32 cellular contexts compared by ENCODE assay signal in genomic region chr4:13454786-13455185, GRCh38.
"Had no signal": no experiment of that assay in that cellular context is flagged by ENCODE, and none has a peak within 500 bp of the region (broad histone marks: within the 10 kb centered on the region; RNA-seq: fewer than 3 reads in every experiment).

No MANE protein-coding gene starts in this region.

- H3K36me3 ChIP-seq: adrenal gland, brain microvascular endothelial cell, breast epithelium had no signal

- DNase-seq: activated B cell treated with CpG ODN at 0.5 μM for 24 hours; activated CD4-positive, alpha-beta memory T cell treated with anti-CD3 and anti-CD28 coated beads for 36 hours; activated CD4-positive, alpha-beta T cell treated with anti-CD3 and anti-CD28 coated beads for 4 hours; activated CD4-positive, alpha-beta T cell treated with anti-CD3 and anti-CD28 coated beads, Interleukin-2, amount 10 ng/mL, durations not matched to agents 24 days and 14 days; activated CD4-positive, alpha-beta T cell treated with anti-CD3 and anti-CD28 coated beads, Interleukin-2, amount 50 U/mL, for 1 hour; activated CD4-positive, alpha-beta T cell treated with anti-CD3 and anti-CD28 coated beads, Interleukin-2, amount 50 U/mL, for 4 hours; activated CD4-positive, CD25-positive, alpha-beta regulatory T cell treated with anti-CD3 and anti-CD28 coated beads, Interleukin-2, amount 50 U/mL, for 72 hours; activated CD8-positive, alpha-beta memory T cell treated with anti-CD3 and anti-CD28 coated beads, Interleukin-2, amount 50 U/mL, for 4 hours; activated CD8-positive, alpha-beta T cell treated with anti-CD3 and anti-CD28 coated beads for 36 hours; activated effector memory CD4-positive, alpha-beta T cell treated with anti-CD3 and anti-CD28 coated beads, Interleukin-2, amount 50 U/mL, for 16 hours; activated gamma-delta T cell treated with Interleukin-2 at 50 U/mL for 16 hours; activated naive CD4-positive, alpha-beta T cell; activated naive CD4-positive, alpha-beta T cell treated with anti-CD3 and anti-CD28 coated beads for 36 hours; activated naive CD4-positive, alpha-beta T cell treated with anti-CD3 and anti-CD28 coated beads, Interleukin-2, amount 50 U/mL, for 16 hours; activated naive CD8-positive, alpha-beta T cell treated with anti-CD3 and anti-CD28 coated beads for 36 hours; activated T-cell treated with anti-CD3 and anti-CD28 coated beads for 4 hours; activated T-cell treated with anti-CD3 and anti-CD28 coated beads, Interleukin-2, amount 50 U/mL, for 1 hour; activated T-cell treated with anti-CD3 and anti-CD28 coated beads, Interleukin-2, amount 50 U/mL, for 4 hours; activated T-cell treated with anti-CD3 and anti-CD28 coated beads, Interleukin-2, amount 50 U/mL, for 72 hours; adrenal gland; amniotic stem cell; body of pancreas; caudate nucleus; cerebellar nuclear complex; T-helper 1 cell; T-helper 2 cell; T-helper 9 cell had no signal

- ATAC-seq: activated CD8-positive, alpha-beta T cell treated with anti-CD3 and anti-CD28 coated beads for 36 hours; activated naive CD4-positive, alpha-beta T cell treated with anti-CD3 and anti-CD28 coated beads, Interleukin-2, amount 50 U/mL, for 72 hours; activated T-cell treated with anti-CD3 and anti-CD28 coated beads, Interleukin-2, amount 50 U/mL, for 72 hours; activated T-helper 17 cell treated with anti-CD3 and anti-CD28 coated beads, Interleukin-2, amount 50 U/mL, for 72 hours; body of pancreas had no signal

- H3K27ac ChIP-seq: adrenal gland, body of pancreas, brain microvascular endothelial cell, breast epithelium, VCaP had no signal

- H3K27me3 ChIP-seq: adrenal gland, body of pancreas, brain microvascular endothelial cell, breast epithelium had no signal

- H3K4me1 ChIP-seq: adrenal gland, body of pancreas, breast epithelium had no signal

- H3K4me3 ChIP-seq: adrenal gland, body of pancreas, breast epithelium had no signal

- H3K9me3 ChIP-seq: adrenal gland, body of pancreas, breast epithelium had no signal
